ENCODE assay signal across 1 cellular context in the genomic region with DNA sequence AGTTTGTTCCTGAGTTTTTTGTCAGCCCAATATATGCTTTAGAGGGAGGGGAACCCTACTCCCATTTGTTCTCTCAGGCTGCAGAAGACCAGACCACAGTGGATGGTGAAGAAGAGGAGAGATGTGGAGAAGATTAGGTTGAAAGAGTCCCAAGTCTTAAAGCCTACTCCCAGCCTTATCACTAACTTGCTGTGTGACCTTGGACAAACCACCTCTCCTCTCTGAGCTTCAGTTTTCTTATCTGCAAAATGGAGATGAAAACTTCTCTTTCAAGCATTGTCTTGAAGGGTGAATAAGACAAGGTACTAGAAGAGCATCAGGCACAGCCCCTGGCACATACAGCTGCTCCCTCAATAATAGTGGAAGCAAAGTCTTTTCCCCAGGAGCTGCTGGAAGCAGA.
TF ChIP-seq lines count a peak whose summit lies in the region.

No MANE protein-coding gene starts in this region.

TF ChIP-seq in K562, 482 proteins besides CTCF, POLR2A, EP300 and RAD21:
- TF ChIP-seq ZFP36 (IDR thresholded peaks at IDR 0.05; ENCODE audit: low read depth, low read length, partially characterized antibody) (peak; percentile 71), RBM25 (IDR thresholded peaks at IDR 0.05; ENCODE audit: low read depth, low read length, severe bottlenecking) (peak; percentile 86), RCOR1 (IDR thresholded peaks at IDR 0.05; ENCODE audit: borderline replicate concordance in 1 of 2, low read depth in 2 of 2, low read length in 2 of 2) (0 out of 4 replicates have a peak, but pooled peaks of 1 of the 2 experiments have one; percentile 4), PHF21A (IDR thresholded peaks at IDR 0.05; ENCODE audit: borderline replicate concordance, low read depth) (no peak), ADNP (tag; IDR thresholded peaks at IDR 0.05) (0 out of 2 replicates have a peak, but pooled peaks have one; percentile 30), ZSCAN32 (CRISPR knock-in tag; IDR thresholded peaks at IDR 0.05) (no peak), VEZF1 (CRISPR knock-in tag; IDR thresholded peaks at IDR 0.05) (no peak), ARID1B (IDR thresholded peaks at IDR 0.05) (no peak), EGR1 (conservative IDR thresholded peaks at IDR 0.05) (no peak), PTBP1 (IDR thresholded peaks at IDR 0.05; ENCODE audit: low read depth, low read length) (no peak), DIDO1 (tag; IDR thresholded peaks at IDR 0.05; ENCODE audit: low read depth) (no peak), PTTG1 (tag; IDR thresholded peaks at IDR 0.05; ENCODE audit: low read depth) (no peak), PHTF2 (CRISPR knock-in tag; IDR thresholded peaks at IDR 0.05) (no peak), POLR2AphosphoS5 (IDR thresholded peaks at IDR 0.05; ENCODE audit: control insufficient read depth, insufficient read depth, low read depth, low read length) (no peak), ELF1 (tag; IDR thresholded peaks at IDR 0.05) (no peak), PRDM10 (IDR thresholded peaks at IDR 0.05; ENCODE audit: partially characterized antibody) (no peak), C11orf30 (IDR thresholded peaks at IDR 0.05; ENCODE audit: low read depth) (no peak), KDM1A (IDR thresholded peaks at IDR 0.05) (peak; percentile 41 to 63; a peak in 3 of 4 replicates), BCOR (IDR thresholded peaks at IDR 0.05) (peak; percentile 67), STAT5B (CRISPR knock-in tag; IDR thresholded peaks at IDR 0.05) (no peak)
- TF ChIP-seq, protein P1, sequence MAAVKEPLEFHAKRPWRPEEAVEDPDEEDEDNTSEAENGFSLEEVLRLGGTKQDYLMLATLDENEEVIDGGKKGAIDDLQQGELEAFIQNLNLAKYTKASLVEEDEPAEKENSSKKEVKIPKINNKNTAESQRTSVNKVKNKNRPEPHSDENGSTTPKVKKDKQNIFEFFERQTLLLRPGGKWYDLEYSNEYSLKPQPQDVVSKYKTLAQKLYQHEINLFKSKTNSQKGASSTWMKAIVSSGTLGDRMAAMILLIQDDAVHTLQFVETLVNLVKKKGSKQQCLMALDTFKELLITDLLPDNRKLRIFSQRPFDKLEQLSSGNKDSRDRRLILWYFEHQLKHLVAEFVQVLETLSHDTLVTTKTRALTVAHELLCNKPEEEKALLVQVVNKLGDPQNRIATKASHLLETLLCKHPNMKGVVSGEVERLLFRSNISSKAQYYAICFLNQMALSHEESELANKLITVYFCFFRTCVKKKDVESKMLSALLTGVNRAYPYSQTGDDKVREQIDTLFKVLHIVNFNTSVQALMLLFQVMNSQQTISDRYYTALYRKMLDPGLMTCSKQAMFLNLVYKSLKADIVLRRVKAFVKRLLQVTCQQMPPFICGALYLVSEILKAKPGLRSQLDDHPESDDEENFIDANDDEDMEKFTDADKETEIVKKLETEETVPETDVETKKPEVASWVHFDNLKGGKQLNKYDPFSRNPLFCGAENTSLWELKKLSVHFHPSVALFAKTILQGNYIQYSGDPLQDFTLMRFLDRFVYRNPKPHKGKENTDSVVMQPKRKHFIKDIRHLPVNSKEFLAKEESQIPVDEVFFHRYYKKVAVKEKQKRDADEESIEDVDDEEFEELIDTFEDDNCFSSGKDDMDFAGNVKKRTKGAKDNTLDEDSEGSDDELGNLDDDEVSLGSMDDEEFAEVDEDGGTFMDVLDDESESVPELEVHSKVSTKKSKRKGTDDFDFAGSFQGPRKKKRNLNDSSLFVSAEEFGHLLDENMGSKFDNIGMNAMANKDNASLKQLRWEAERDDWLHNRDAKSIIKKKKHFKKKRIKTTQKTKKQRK (IDR thresholded peaks at IDR 0.05; ENCODE audit: borderline replicate concordance, low read depth, low read length): no peak
